In the genomic region with DNA sequence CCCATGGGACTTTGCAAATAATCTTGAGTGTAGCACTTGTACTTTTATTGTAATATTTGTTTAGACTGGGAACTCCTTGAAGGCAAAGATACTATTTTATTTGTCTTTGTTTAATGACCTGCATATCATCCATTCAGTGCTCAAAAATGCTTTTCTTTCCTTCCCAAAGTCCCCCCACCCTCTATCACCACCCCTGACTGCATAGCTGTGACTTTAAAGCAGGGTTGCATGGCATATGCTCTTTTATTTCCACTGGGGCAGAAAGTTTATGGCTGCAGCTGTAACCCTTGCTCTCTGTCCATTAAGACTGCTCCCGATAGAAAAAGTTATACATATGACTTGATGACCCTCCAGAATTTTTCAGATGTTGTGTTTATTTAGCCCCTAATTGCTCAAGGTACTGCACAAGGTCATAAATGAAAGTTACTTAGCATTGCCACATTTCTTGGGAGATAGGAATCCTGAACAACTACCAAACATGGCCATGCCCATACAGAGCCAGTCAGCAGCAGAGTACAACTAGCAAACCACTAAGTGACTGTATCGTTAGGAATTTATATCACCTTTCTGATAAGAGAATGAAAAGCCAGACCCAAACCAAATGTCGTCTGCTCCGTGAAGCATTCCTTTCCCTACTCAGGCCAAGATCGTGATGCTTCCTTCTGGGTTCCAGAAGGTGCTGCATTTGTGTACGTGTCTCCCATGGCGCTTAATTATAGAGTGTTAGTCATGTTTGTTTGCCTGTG, we compare ENCODE assay signal across 11 cellular contexts.
DNase-seq lines count a peak whose midpoint lies in the region; ATAC-seq and TF ChIP-seq lines count a peak whose summit lies in the region.
"Had no signal": no experiment of that assay in that cellular context is flagged by ENCODE, and none has a peak within 500 bp of the region (broad histone marks: within the 10 kb centered on the region; RNA-seq: fewer than 3 reads in every experiment).

No MANE protein-coding gene starts in this region.

- H3K36me3 Mint-ChIP-seq in Calu3 (ENCODE audit: insufficient read depth, unreplicated experiment) = peaks cover 11% of the 10 kb centered on the region
- H3K36me3 Mint-ChIP-seq in memory B cell = peaks cover 2% of the 10 kb centered on the region

- H3K4me3 Mint-ChIP-seq in Calu3 (ENCODE audit: low read depth, unreplicated experiment) = peak overlapping the region; percentile 27
- H3K4me3 Mint-ChIP-seq in memory B cell = no peak overlapping the region

- H3K4me1 Mint-ChIP-seq in Calu3 (ENCODE audit: low read depth, unreplicated experiment) (peaks cover 28% of the 10 kb centered on the region), memory B cell (peaks cover 36% of the 10 kb centered on the region)

- H3K36me3 ChIP-seq in brain microvascular endothelial cell (replicated peaks) = no peaks in the 10 kb centered on the region
- H3K36me3 ChIP-seq in WERI-Rb-1 = no peaks in the 10 kb centered on the region
- H3K36me3 ChIP-seq: esophagus muscularis mucosa had no signal

- no peaks in the 10 kb centered on the region for H3K9me3 ChIP-seq in WERI-Rb-1 (ENCODE audit: severe bottlenecking)
- H3K9me3 ChIP-seq: esophagus muscularis mucosa had no signal

- peak; percentile 38 for DNase-seq in Calu3
- DNase-seq in HPDE6-E6E7 (ENCODE audit: extremely low spot score) = peak; percentile 56
- DNase-seq in brain microvascular endothelial cell = peak; percentile 13
- no peak for DNase-seq in memory B cell (ENCODE audit: low spot score in 2 of 2)
- DNase-seq in NCI-H1436 treated with DMSO at 0.1 percent for 48 hours (lab: John Stamatoyannopoulos, UW) = no peak
- no peak for DNase-seq in NCI-H1105 (lab: John Stamatoyannopoulos, UW)
- DNase-seq in WERI-Rb-1 = no peak
- no peak for DNase-seq in activated effector memory CD4-positive, alpha-beta T cell treated with anti-CD3 and anti-CD28 coated beads, Interleukin-2, amount 50 U/mL, for 16 hours
- DNase-seq: activated naive CD4-positive, alpha-beta T cell treated with anti-CD3 and anti-CD28 coated beads, Interleukin-2, amount 50 U/mL, for 16 hours; stimulated activated CD4-positive, alpha-beta T cell treated with anti-CD3 and anti-CD28 coated beads, Interleukin-15, amount 100 ng/mL, for 24 hours had no signal

- no peaks in the 10 kb centered on the region for H3K9me3 Mint-ChIP-seq in Calu3 (ENCODE audit: low read depth, unreplicated experiment)
- no peaks in the 10 kb centered on the region for H3K9me3 Mint-ChIP-seq in memory B cell

- TF ChIP-seq CTCF in Calu3 (IDR thresholded peaks at IDR 0.05; ENCODE audit: unreplicated experiment) (no peak), brain microvascular endothelial cell (IDR thresholded peaks at IDR 0.05; ENCODE audit: low read depth, low read length, missing control alignments) (no peak), WERI-Rb-1 (IDR thresholded peaks at IDR 0.05; ENCODE audit: low read depth, low read length) (no peak)

- intact Hi-C loops in Calu3 (cut with micrococcal nuclease; ENCODE audit: unreplicated experiment) = no loop called here

- ATAC-seq in memory B cell (ENCODE audit: low read depth) = no peak

- CTCF ChIA-PET in Calu3 (lab: Charles Lee) = interaction anchor here (1.0 kb wide), 1 partner anchor 73 kb away, joined by 5 read pairs; no protein-coding TSS in a partner anchor

- H3K27ac Mint-ChIP-seq in Calu3 (ENCODE audit: unreplicated experiment) (peak overlapping the region; percentile 72), memory B cell (peak overlapping the region; percentile 43)

- BruUV-seq in Calu3 (replicated peaks; lab: Mats Ljungman, UMichigan) = no TSS peak

- H3K27ac ChIP-seq in brain microvascular endothelial cell = peak overlapping the region; percentile 63
- no peak overlapping the region for H3K27ac ChIP-seq in WERI-Rb-1

- H3K27me3 Mint-ChIP-seq in Calu3 (ENCODE audit: unreplicated experiment) = no peaks in the 10 kb centered on the region
- H3K27me3 Mint-ChIP-seq in memory B cell = no peaks in the 10 kb centered on the region

- H3K27me3 ChIP-seq in brain microvascular endothelial cell (replicated peaks) (no peaks in the 10 kb centered on the region), WERI-Rb-1 (ENCODE audit: insufficient read depth, low read depth, severe bottlenecking) (no peaks in the 10 kb centered on the region)
- H3K27me3 ChIP-seq: esophagus muscularis mucosa had no signal

- H3K4me3 ChIP-seq in brain microvascular endothelial cell (ENCODE audit: low read depth, low read length) (no peak overlapping the region), WERI-Rb-1 (ENCODE audit: low read depth, low read length) (no peak overlapping the region)

- in situ Hi-C loops in brain microvascular endothelial cell (cut with HindIII; ENCODE audit: low pct_ligation_motif_present, low sequenced_read_pairs) = no loop called here

Comparison
In these comparisons a context has a peak if more than half of its experiments do, and no peak if none do; other contexts are left out.
1. DNase-seq: peak in Calu3 (single experiment), HPDE6-E6E7 (single experiment) and brain microvascular endothelial cell (single experiment); none in memory B cell (0 of 2), NCI-H1436 treated with DMSO at 0.1 percent for 48 hours (single experiment), NCI-H1105 (single experiment), WERI-Rb-1 (single experiment) and activated effector memory CD4-positive, alpha-beta T cell treated with anti-CD3 and anti-CD28 coated beads, Interleukin-2, amount 50 U/mL, for 16 hours (single experiment).